In the genomic region with DNA sequence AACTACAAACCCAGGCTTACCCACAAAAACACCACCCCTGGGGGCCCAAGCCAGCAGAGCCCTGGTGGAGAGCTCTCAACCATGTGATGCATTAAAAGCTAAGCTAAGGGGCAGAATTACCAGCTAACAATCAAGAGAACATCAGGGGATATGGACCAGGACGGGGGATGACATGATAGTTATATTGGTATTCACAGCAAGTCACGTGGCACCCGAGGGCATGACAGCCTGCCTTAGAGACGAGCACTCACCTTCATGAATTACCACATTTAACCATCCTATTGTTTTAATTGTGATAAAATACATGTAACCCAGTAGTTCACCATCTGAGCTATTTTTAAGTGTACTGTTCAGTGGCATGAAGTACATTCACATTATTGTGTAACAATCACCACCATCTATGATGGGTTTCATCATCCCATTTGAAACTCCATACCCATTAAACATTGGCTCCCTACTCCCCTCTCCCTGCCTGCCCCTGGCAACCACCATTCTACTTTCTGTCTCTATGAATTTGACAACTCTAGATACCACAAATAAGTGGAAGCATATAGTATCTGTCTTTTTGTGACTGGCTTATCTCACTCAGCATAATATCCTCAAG, we compare ENCODE assay signal across 27 cellular contexts.
"Had no signal": no experiment of that assay in that cellular context is flagged by ENCODE, and none has a peak within 500 bp of the region (broad histone marks: within the 10 kb centered on the region; RNA-seq: fewer than 3 reads in every experiment).

No MANE protein-coding gene starts in this region.

- DNase-seq: activated CD4-positive, alpha-beta T cell treated with anti-CD3 and anti-CD28 coated beads for 1 hour; activated CD4-positive, alpha-beta T cell treated with anti-CD3 and anti-CD28 coated beads, Interleukin-2, amount 50 U/mL, for 1 hour; activated CD8-positive, alpha-beta memory T cell treated with anti-CD3 and anti-CD28 coated beads for 24 hours; activated effector memory CD4-positive, alpha-beta T cell treated with Interleukin-2 at 50 U/mL for 16 hours; activated naive CD4-positive, alpha-beta T cell treated with Interleukin-2 at 50 U/mL for 16 hours; adrenal gland; aorta; body of pancreas; dermis blood vessel endothelial cell; effector CD8-positive, alpha-beta T cell; head of caudate nucleus; hippocampal formation; immature natural killer cell; kidney; left colon; mammary epithelial cell; posterior cingulate gyrus; small intestine; stimulated activated CD4-positive, alpha-beta T cell treated with anti-CD3 and anti-CD28 coated beads, Interleukin-1b, Interleukin-23, amount 100 ng/mL, for 48 hours; stimulated activated naive B cell treated with anti-CD40 and anti-IgM and Interleukin-4, amounts not matched to agents 10 μg/mL and 1 μg/mL and 100 μg/mL, for 72 hours; stomach; T1000; thyroid gland; upper lobe of left lung had no signal

- H3K4me1 ChIP-seq: adrenal gland, body of pancreas, gastroesophageal sphincter, stomach had no signal

- H3K27me3 ChIP-seq: adrenal gland, body of pancreas, gastroesophageal sphincter, stomach, thyroid gland, upper lobe of left lung had no signal

- ATAC-seq: body of pancreas; gastroesophageal sphincter; left colon; sciatic nerve; stimulated activated naive B cell treated with anti-CD40 and anti-IgM and Interleukin-4, amounts not matched to agents 10 μg/mL and 1 μg/mL and 100 μg/mL, for 72 hours; WTC11 had no signal

- H3K9me3 ChIP-seq: adrenal gland, body of pancreas, thyroid gland had no signal

- H3K4me3 ChIP-seq: adrenal gland, body of pancreas, gastroesophageal sphincter, stomach, thyroid gland, upper lobe of left lung had no signal

- H3K36me3 ChIP-seq: adrenal gland, gastroesophageal sphincter, stomach, thyroid gland, upper lobe of left lung had no signal

- H3K27ac ChIP-seq: adrenal gland, body of pancreas, gastroesophageal sphincter, stomach, thyroid gland, upper lobe of left lung had no signal
